In the genomic region with DNA sequence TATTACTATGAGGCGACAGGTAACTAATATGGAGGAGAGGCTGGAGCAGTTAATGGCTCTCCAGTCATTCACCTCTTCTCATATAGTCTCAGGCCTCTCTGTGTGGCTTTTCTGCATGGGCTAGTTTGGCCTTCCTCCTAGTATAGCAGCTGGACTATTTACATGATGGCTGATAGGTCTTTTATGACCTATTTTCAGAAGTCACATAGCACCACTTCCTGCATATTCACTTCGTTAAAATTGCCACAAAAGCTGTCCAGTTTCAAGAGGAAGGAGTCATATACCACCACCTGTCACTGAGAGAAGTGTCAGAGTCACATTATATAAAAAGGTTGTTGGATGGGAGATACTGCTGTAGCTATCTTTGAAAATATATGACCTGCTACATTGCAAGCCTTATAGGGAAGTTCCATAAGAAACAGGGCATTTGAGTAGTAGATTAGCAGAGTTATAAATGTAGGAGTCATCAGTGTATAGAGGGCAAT, we compare ENCODE assay signal across 1 cellular context.
TF ChIP-seq lines count a peak whose summit lies in the region.

No MANE protein-coding gene starts in this region.

TF ChIP-seq in HepG2, 621 proteins besides CTCF, POLR2A, EP300 and RAD21 (continued from another document):
- no peak for TF ChIP-seq ZBTB2 (CRISPR knock-in tag; IDR thresholded peaks at IDR 0.05; ENCODE audit: low read depth)
TF ChIP-seq in HepG2: peak in this region for 0.
